ENCODE assay signal across 8 cellular contexts in the genomic region with DNA sequence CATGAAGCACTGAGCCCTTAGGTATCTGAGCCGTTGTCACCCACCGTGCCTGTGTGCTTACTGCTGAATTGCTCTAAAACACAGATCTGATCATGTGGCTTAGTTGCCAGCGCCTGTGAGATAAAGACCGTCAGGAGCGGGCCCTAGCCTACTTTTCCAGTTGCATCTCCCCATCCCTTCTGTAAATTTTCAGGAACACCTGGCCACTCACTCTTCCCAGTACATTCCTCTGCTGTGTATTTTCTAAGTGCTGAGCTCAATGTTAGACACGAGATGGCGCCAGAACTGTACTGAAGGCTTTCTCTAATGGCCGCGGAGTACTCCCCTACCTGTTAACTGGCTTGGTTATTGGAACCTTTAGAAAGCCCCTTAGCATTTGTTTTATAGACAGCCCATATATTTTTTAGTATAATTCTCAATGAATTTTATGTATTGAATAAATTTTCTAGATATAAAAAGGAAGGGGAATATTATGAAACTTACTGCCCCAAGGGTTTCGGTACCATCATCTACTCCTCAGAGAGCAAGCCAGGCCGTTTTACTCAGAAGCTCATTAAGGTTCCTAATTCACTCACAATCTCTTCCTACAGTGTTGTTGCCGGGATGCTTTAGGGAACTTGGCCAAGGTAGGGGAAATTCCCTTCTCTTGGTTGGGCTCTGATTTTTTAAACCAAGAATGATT. TPM values are rescaled to one million over a fixed set of nuclear protein-coding genes. Genes with fewer than 3 reads are reported as not detected.
DNase-seq lines count a peak whose midpoint lies in the region; ATAC-seq and TF ChIP-seq lines count a peak whose summit lies in the region.

No MANE protein-coding gene starts in this region.

- peak overlapping the region; percentile 71 for H3K4me3 ChIP-seq in CD4-positive, CD25-positive, alpha-beta regulatory T cell (ENCODE audit: low read depth, low read length)
- H3K4me3 ChIP-seq in mesodermal cell (ENCODE audit: extremely low read depth, insufficient read depth, low read length, poor library complexity, severe bottlenecking) = peak overlapping the region; percentile 50
- H3K4me3 ChIP-seq in stomach smooth muscle (ENCODE audit: low read length in 2 of 2) = peak overlapping the region; percentile 80 to 83

- ATAC-seq in CD4-positive, CD25-positive, alpha-beta regulatory T cell (ENCODE audit: low read depth in 2 of 2) = peak; percentile 22 to 32
- ATAC-seq in GM21619 (IDR thresholded peaks at IDR 0.05; ENCODE audit: unreplicated experiment) (peak; percentile 41), activated B cell treated with CpG ODN at 0.5 μM for 24 hours (ENCODE audit: low read depth) (peak; percentile 22), HG02571 (IDR thresholded peaks at IDR 0.05; ENCODE audit: unreplicated experiment) (no peak)
- ATAC-seq in effector memory CD8-positive, alpha-beta T cell (replicated peaks) = peak; percentile 42

- DNase-seq in CD4-positive, CD25-positive, alpha-beta regulatory T cell = peak; percentile 36 to 79 (median 62)
- DNase-seq in NCI-H2029 (lab: John Stamatoyannopoulos, UW) = peak; percentile 75
- no peak for DNase-seq in activated B cell treated with CpG ODN at 0.5 μM for 24 hours
- DNase-seq in effector memory CD8-positive, alpha-beta T cell = peak; percentile 51 to 59 (median 57)

- peaks cover 25 to 28% of the 10 kb centered on the region in 2 experiments for H3K9me3 ChIP-seq in CD4-positive, CD25-positive, alpha-beta regulatory T cell (ENCODE audit: control insufficient read depth in 2 of 2, low read length in 2 of 2)
- H3K9me3 ChIP-seq in mesodermal cell (ENCODE audit: control insufficient read depth, low read length) (peaks cover under 1% of the 10 kb centered on the region), stomach smooth muscle (ENCODE audit: control insufficient read depth in 2 of 2, low read length in 2 of 2) (no peaks in the 10 kb centered on the region)

- POLR2A ChIA-PET in activated B cell treated with CpG ODN at 0.5 μM for 24 hours (lab: Charles Lee) = interaction anchor here (0.5 to 1.3 kb wide), 3 partner anchors 227 to 629 kb away, joined by 4 to 5 read pairs (median 5); partner anchors contain the start of genes LSM3 and XPC

- H3K27ac ChIP-seq in CD4-positive, CD25-positive, alpha-beta regulatory T cell (ENCODE audit: insufficient read depth, low read length, poor library complexity, severe bottlenecking) = no peak overlapping the region
- H3K27ac ChIP-seq in mesodermal cell (ENCODE audit: low read depth, low read length, severe bottlenecking) (no peak overlapping the region), stomach smooth muscle (ENCODE audit: low read length) (no peak overlapping the region)

- no peak for TF ChIP-seq CTCF in activated B cell treated with CpG ODN at 0.5 μM for 24 hours (IDR thresholded peaks at IDR 0.05)

- peak overlapping the region; percentile 92 to 93 for H3K9ac ChIP-seq in stomach smooth muscle (ENCODE audit: low read length in 2 of 2)

- peaks cover 13% of the 10 kb centered on the region for H3K27me3 Mint-ChIP-seq in CD4-positive, CD25-positive, alpha-beta regulatory T cell
- peaks cover 7% of the 10 kb centered on the region for H3K27me3 Mint-ChIP-seq in activated B cell treated with CpG ODN at 0.5 μM for 24 hours
- H3K27me3 Mint-ChIP-seq in effector memory CD8-positive, alpha-beta T cell = peaks cover 0 to 5% of the 10 kb centered on the region in 2 donors

- H3K36me3 Mint-ChIP-seq in CD4-positive, CD25-positive, alpha-beta regulatory T cell = peaks cover 16% of the 10 kb centered on the region
- H3K36me3 Mint-ChIP-seq in activated B cell treated with CpG ODN at 0.5 μM for 24 hours (ENCODE audit: low read depth) = peaks cover 3% of the 10 kb centered on the region
- peaks cover 3% of the 10 kb centered on the region for H3K36me3 Mint-ChIP-seq in effector memory CD8-positive, alpha-beta T cell (ENCODE audit: insufficient read depth)

- WGBS in mesodermal cell (ENCODE audit: insufficient coverage in 2 of 2), 2 experiments = 21 to 22% methylated on average over 7 of the region's 12 CpGs

- CTCF ChIA-PET in activated B cell treated with CpG ODN at 0.5 μM for 24 hours (lab: Charles Lee) = interaction anchor here (0.6 to 2.0 kb wide), 12 partner anchors 9 to 1024 kb away, joined by 3 to 12 read pairs (median 4); partner anchors contain the start of genes CCDC174, CHCHD4, LSM3 and SLC6A6

- peak overlapping the region; percentile 78 to 92 (median 79) for H3K27ac Mint-ChIP-seq in CD4-positive, CD25-positive, alpha-beta regulatory T cell
- peak overlapping the region; percentile 48 for H3K27ac Mint-ChIP-seq in activated B cell treated with CpG ODN at 0.5 μM for 24 hours
- H3K27ac Mint-ChIP-seq in effector memory CD8-positive, alpha-beta T cell = peak overlapping the region; percentile 94 to 97

- H3K4me1 Mint-ChIP-seq in CD4-positive, CD25-positive, alpha-beta regulatory T cell = peaks cover 5 to 27% (median 18%) of the 10 kb centered on the region in 4 donors
- H3K4me1 Mint-ChIP-seq in activated B cell treated with CpG ODN at 0.5 μM for 24 hours = peaks cover 31% of the 10 kb centered on the region
- H3K4me1 Mint-ChIP-seq in effector memory CD8-positive, alpha-beta T cell (ENCODE audit: low read depth in 2 of 2) = peaks cover 10 to 13% of the 10 kb centered on the region in 2 donors

- peaks cover 6% of the 10 kb centered on the region for H3K27me3 ChIP-seq in CD4-positive, CD25-positive, alpha-beta regulatory T cell (ENCODE audit: control insufficient read depth, insufficient read depth, low read length)
- H3K27me3 ChIP-seq in stomach smooth muscle (ENCODE audit: control insufficient read depth in 1 of 2, insufficient read depth in 2 of 2, low read length in 2 of 2) = no peaks in the 10 kb centered on the region

- peaks cover 4 to 25% (median 17%) of the 10 kb centered on the region in 7 donors for H3K9me3 Mint-ChIP-seq in CD4-positive, CD25-positive, alpha-beta regulatory T cell
- H3K9me3 Mint-ChIP-seq in activated B cell treated with CpG ODN at 0.5 μM for 24 hours = peaks cover 9% of the 10 kb centered on the region
- peaks cover 0 to 9% of the 10 kb centered on the region in 2 donors for H3K9me3 Mint-ChIP-seq in effector memory CD8-positive, alpha-beta T cell

- peaks cover 20% of the 10 kb centered on the region for H3K4me1 ChIP-seq in CD4-positive, CD25-positive, alpha-beta regulatory T cell (ENCODE audit: control insufficient read depth, insufficient read depth, low read length, poor library complexity, severe bottlenecking)
- H3K4me1 ChIP-seq in mesodermal cell (ENCODE audit: control insufficient read depth, insufficient read depth, low read length, poor library complexity, severe bottlenecking) = no peaks in the 10 kb centered on the region
- H3K4me1 ChIP-seq in stomach smooth muscle (ENCODE audit: control insufficient read depth, insufficient read depth, low read length) = peaks cover 15% of the 10 kb centered on the region

- H3K4me3 Mint-ChIP-seq in CD4-positive, CD25-positive, alpha-beta regulatory T cell = peak overlapping the region; percentile 86 to 94 (median 92)
- H3K4me3 Mint-ChIP-seq in activated B cell treated with CpG ODN at 0.5 μM for 24 hours = peak overlapping the region; percentile 89
- H3K4me3 Mint-ChIP-seq in effector memory CD8-positive, alpha-beta T cell = peak overlapping the region; percentile 91

- no peaks in the 10 kb centered on the region for H3K36me3 ChIP-seq in CD4-positive, CD25-positive, alpha-beta regulatory T cell (ENCODE audit: control insufficient read depth, insufficient read depth, low read length)
- no peaks in the 10 kb centered on the region for H3K36me3 ChIP-seq in mesodermal cell (ENCODE audit: control insufficient read depth, insufficient read depth, low read length)
- no peaks in the 10 kb centered on the region for H3K36me3 ChIP-seq in stomach smooth muscle (ENCODE audit: control insufficient read depth in 2 of 2, insufficient read depth in 2 of 2, low read length in 2 of 2)

- intact Hi-C loops in activated B cell treated with CpG ODN at 0.5 μM for 24 hours (cut with micrococcal nuclease) = loop anchor here (1.0 to 5.0 kb wide), 7 partner anchors 228 to 1025 kb away; partner anchors contain the start of genes CCDC174, CHCHD4 and SLC6A6

RNA-seq across cellular contexts. Expression of gene WNT7A, which starts 16.7 kb away (rescaled TPM):
- total RNA-seq in CD4-positive, CD25-positive, alpha-beta regulatory T cell = 2.5 TPM
- 1 to 10 TPM in 1 of 4 donors, under 1 TPM in 2, not detected in 1; 0.34 to 1.4 (median 0.87) TPM for polyA plus RNA-seq in CD4-positive, CD25-positive, alpha-beta regulatory T cell
- total RNA-seq in activated B cell treated with CpG ODN at 0.5 μM for 24 hours = not detected in 2 replicates
- not detected for polyA plus RNA-seq in mesodermal cell (2013, experiment 1 of 2)
- polyA plus RNA-seq in mesodermal cell (2013, experiment 2 of 2) = not detected
